Comparison of ENCODE assay signal across 14 cellular contexts in the genomic region with DNA sequence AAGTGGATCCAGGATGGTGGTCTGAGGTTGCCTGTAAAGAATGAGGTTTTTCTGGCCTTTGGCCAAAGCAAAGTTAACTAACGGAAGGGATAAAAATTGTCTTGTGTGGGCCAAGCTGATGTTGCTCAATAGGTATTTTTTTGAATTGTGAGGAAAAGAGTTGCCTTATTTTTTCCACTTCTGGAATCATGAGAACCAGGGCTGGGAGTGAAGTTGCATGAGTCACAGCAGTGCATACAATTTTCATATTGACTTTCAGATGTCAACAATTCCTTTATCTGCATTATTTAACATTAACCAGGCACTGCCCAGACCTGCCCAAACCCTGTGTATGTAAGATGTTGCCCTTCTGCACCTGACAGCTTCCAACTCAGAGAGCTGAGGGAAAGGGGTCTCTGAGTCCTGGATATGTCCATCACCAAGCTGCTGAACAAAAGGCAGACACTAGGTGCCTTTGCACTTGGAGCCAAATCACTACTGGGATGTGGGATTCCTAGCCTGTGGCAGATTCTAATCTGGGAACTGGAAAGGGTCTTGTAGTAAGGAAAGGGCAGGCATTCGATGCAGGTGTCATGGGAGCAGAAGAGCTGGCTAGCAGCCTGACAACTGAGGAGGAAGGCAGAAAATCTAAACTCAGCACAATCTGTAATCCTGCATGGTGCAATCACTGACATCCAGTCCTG. TPM values are rescaled to one million over a fixed set of nuclear protein-coding genes. Genes with fewer than 3 reads are reported as not detected.
A peak's percentile ranks its signal among the peaks of the same experiment; 100 is the strongest.
DNase-seq lines count a peak whose midpoint lies in the region; ATAC-seq and TF ChIP-seq lines count a peak whose summit lies in the region.
"Had no signal": no experiment of that assay in that cellular context is flagged by ENCODE, and none has a peak within 500 bp of the region (broad histone marks: within the 10 kb centered on the region; RNA-seq: fewer than 3 reads in every experiment).

No MANE protein-coding gene starts in this region.

- DNase-seq in HT1080 (ENCODE audit: low read depth), result peak; percentile 92
- DNase-seq in cortex of kidney (lab: John Stamatoyannopoulos, UW), result no peak
- DNase-seq in activated CD8-positive, alpha-beta memory T cell treated with anti-CD3 and anti-CD28 coated beads, Interleukin-2, amount 50 U/mL, for 48 hours, result no peak
- no peak for DNase-seq in naive thymus-derived CD8-positive, alpha-beta T cell
- DNase-seq: activated CD8-positive, alpha-beta T cell treated with anti-CD3 and anti-CD28 coated beads, Interleukin-2, amount 10 ng/mL, durations not matched to agents 7 days and 5 days; CD4-positive, alpha-beta memory T cell; stimulated activated CD4-positive, alpha-beta T cell treated with anti-CD3 and anti-CD28 coated beads, Interleukin-2, amount 100 ng/mL, for 24 hours; upper lobe of left lung had no signal

- H3K4me1 ChIP-seq in ACC112 (ENCODE audit: control insufficient read depth, insufficient read depth, low read length, unreplicated experiment) (peaks cover 56% of the 10 kb centered on the region), liver (ENCODE audit: control insufficient read depth in 4 of 4, insufficient read depth in 4 of 4, low read length in 3 of 4) (peaks cover 15 to 54% (median 39%) of the 10 kb centered on the region in 4 donors)

- peaks cover 16% of the 10 kb centered on the region for H3K27me3 Mint-ChIP-seq in brain
- peaks cover 15 to 49% (median 20%) of the 10 kb centered on the region in 5 donors for H3K27me3 Mint-ChIP-seq in naive thymus-derived CD8-positive, alpha-beta T cell

- H3K4me3 Mint-ChIP-seq in brain, result peak overlapping the region in 1 of 5 experiments; percentile 25
- H3K4me3 Mint-ChIP-seq in naive thymus-derived CD8-positive, alpha-beta T cell, result no peak overlapping the region
- H3K4me3 Mint-ChIP-seq: activated CD8-positive, alpha-beta T cell treated with anti-CD3 and anti-CD28 coated beads, Interleukin-2, amount 10 ng/mL, durations not matched to agents 7 days and 5 days; CD4-positive, alpha-beta memory T cell; central memory CD8-positive, alpha-beta T cell had no signal

- H3K27ac ChIP-seq in ACC112 (ENCODE audit: low read depth, low read length) (peak overlapping the region; percentile 81), liver (ENCODE audit: low read depth in 1 of 2, low read length in 2 of 2) (peak overlapping the region; percentile 77 to 90)
- H3K27ac ChIP-seq: upper lobe of left lung had no signal

- peak overlapping the region in 1 of 2 donors; percentile 64 for H3K9ac ChIP-seq in liver (ENCODE audit: low read depth in 1 of 2, low read length in 2 of 2)

- no peaks in the 10 kb centered on the region for H3K79me2 ChIP-seq in ACC112 (ENCODE audit: control insufficient read depth, insufficient read depth, low read length, unreplicated experiment)

- POLR2A ChIA-PET in naive thymus-derived CD8-positive, alpha-beta T cell (lab: Charles Lee), result no interaction called here

- H2AFZ ChIP-seq in ACC112 (ENCODE audit: low read length, unreplicated experiment), result no peak overlapping the region

- H3K9me3 ChIP-seq in liver (ENCODE audit: control insufficient read depth in 4 of 4, low read length in 3 of 4), result no peaks in the 10 kb centered on the region
- H3K9me3 ChIP-seq: upper lobe of left lung had no signal

- no peaks in the 10 kb centered on the region for H3K36me3 ChIP-seq in ACC112 (ENCODE audit: insufficient read depth, low read length)
- no peaks in the 10 kb centered on the region for H3K36me3 ChIP-seq in liver (ENCODE audit: control insufficient read depth in 4 of 4, insufficient read depth in 3 of 4, low read depth in 1 of 4, low read length in 3 of 4)
- H3K36me3 ChIP-seq: upper lobe of left lung had no signal

- peak overlapping the region; percentile 46 to 92 (median 80) for H3K27ac Mint-ChIP-seq in brain
- H3K27ac Mint-ChIP-seq in naive thymus-derived CD8-positive, alpha-beta T cell, result no peak overlapping the region
- H3K27ac Mint-ChIP-seq: activated CD8-positive, alpha-beta T cell treated with anti-CD3 and anti-CD28 coated beads, Interleukin-2, amount 10 ng/mL, durations not matched to agents 7 days and 5 days; CD4-positive, alpha-beta memory T cell; IgD-negative memory B cell had no signal

- ATAC-seq in naive thymus-derived CD8-positive, alpha-beta T cell, result no peak
- no peak for ATAC-seq in HG02763 (IDR thresholded peaks at IDR 0.05; ENCODE audit: unreplicated experiment)
- ATAC-seq: activated CD8-positive, alpha-beta T cell treated with anti-CD3 and anti-CD28 coated beads, Interleukin-2, amount 10 ng/mL, durations not matched to agents 7 days and 5 days had no signal

- peaks cover 45% of the 10 kb centered on the region for H3K4me1 Mint-ChIP-seq in brain
- H3K4me1 Mint-ChIP-seq in naive thymus-derived CD8-positive, alpha-beta T cell, result no peaks in the 10 kb centered on the region
- H3K4me1 Mint-ChIP-seq: CD4-positive, alpha-beta memory T cell; central memory CD8-positive, alpha-beta T cell; IgD-negative memory B cell had no signal

- H3K4me3 ChIP-seq in ACC112 (ENCODE audit: low read depth, low read length) (peak overlapping the region; percentile 34; the same call in 1 of the 2 replicates), liver (ENCODE audit: low read depth in 1 of 3, low read length in 3 of 3) (no peak overlapping the region)
- H3K4me3 ChIP-seq: upper lobe of left lung had no signal

- H3K27me3 ChIP-seq in ACC112 (ENCODE audit: insufficient read depth, low read length), result no peaks in the 10 kb centered on the region
- H3K27me3 ChIP-seq in liver (ENCODE audit: control insufficient read depth in 4 of 4, insufficient read depth in 4 of 4, low read length in 3 of 4), result no peaks in the 10 kb centered on the region
- H3K27me3 ChIP-seq: upper lobe of left lung had no signal

- H3K36me3 Mint-ChIP-seq in brain, result no peaks in the 10 kb centered on the region
- no peaks in the 10 kb centered on the region for H3K36me3 Mint-ChIP-seq in naive thymus-derived CD8-positive, alpha-beta T cell
- H3K36me3 Mint-ChIP-seq: CD4-positive, alpha-beta memory T cell; IgD-negative memory B cell had no signal

- TF ChIP-seq CTCF in brain (conservative IDR thresholded peaks at IDR 0.05), result no peak
- no peak for TF ChIP-seq CTCF in liver (IDR thresholded peaks at IDR 0.05; ENCODE audit: low read depth, low read length, missing input control)

- 8% methylated on average over 2 of the region's 2 CpGs for WGBS in liver

- peak in 1 of 2 donors; percentile 32 for TF ChIP-seq RAD21 in liver (IDR thresholded peaks at IDR 0.05)

- peaks cover 0 to 4% (median 0%) of the 10 kb centered on the region in 5 experiments for H3K9me3 Mint-ChIP-seq in brain
- H3K9me3 Mint-ChIP-seq in naive thymus-derived CD8-positive, alpha-beta T cell, result no peaks in the 10 kb centered on the region
- H3K9me3 Mint-ChIP-seq: CD4-positive, alpha-beta memory T cell; central memory CD8-positive, alpha-beta T cell had no signal

TF ChIP-seq in liver, 16 proteins besides CTCF, POLR2A, EP300 and RAD21 (continues in another document):
- TF ChIP-seq, protein P1, sequence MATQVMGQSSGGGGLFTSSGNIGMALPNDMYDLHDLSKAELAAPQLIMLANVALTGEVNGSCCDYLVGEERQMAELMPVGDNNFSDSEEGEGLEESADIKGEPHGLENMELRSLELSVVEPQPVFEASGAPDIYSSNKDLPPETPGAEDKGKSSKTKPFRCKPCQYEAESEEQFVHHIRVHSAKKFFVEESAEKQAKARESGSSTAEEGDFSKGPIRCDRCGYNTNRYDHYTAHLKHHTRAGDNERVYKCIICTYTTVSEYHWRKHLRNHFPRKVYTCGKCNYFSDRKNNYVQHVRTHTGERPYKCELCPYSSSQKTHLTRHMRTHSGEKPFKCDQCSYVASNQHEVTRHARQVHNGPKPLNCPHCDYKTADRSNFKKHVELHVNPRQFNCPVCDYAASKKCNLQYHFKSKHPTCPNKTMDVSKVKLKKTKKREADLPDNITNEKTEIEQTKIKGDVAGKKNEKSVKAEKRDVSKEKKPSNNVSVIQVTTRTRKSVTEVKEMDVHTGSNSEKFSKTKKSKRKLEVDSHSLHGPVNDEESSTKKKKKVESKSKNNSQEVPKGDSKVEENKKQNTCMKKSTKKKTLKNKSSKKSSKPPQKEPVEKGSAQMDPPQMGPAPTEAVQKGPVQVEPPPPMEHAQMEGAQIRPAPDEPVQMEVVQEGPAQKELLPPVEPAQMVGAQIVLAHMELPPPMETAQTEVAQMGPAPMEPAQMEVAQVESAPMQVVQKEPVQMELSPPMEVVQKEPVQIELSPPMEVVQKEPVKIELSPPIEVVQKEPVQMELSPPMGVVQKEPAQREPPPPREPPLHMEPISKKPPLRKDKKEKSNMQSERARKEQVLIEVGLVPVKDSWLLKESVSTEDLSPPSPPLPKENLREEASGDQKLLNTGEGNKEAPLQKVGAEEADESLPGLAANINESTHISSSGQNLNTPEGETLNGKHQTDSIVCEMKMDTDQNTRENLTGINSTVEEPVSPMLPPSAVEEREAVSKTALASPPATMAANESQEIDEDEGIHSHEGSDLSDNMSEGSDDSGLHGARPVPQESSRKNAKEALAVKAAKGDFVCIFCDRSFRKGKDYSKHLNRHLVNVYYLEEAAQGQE (IDR thresholded peaks at IDR 0.05), result no peak
- TF ChIP-seq FOXA2 (IDR thresholded peaks at IDR 0.05), result peak; percentile 92
- TF ChIP-seq, protein P2, sequence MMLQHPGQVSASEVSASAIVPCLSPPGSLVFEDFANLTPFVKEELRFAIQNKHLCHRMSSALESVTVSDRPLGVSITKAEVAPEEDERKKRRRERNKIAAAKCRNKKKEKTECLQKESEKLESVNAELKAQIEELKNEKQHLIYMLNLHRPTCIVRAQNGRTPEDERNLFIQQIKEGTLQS (IDR thresholded peaks at IDR 0.05), result peak; percentile 58
- TF ChIP-seq EGR1 (IDR thresholded peaks at IDR 0.05; ENCODE audit: low read depth in 2 of 2), result peak in 1 of 2 donors; percentile 84

RNA-seq across cellular contexts. Expression of a gene that starts 52.3 kb away (rescaled TPM):
- total RNA-seq in HT1080 (2014; rRNA removed; shearing (Covaris generic)), result 28.3 and 44.3 TPM in 2 replicates
- 13.9 and 14.2 TPM in 2 replicates for polyA plus RNA-seq in HT1080 (2015; cell fraction: cytosol; rRNA removed)
- 26.4 and 27.6 TPM in 2 replicates for polyA plus RNA-seq in HT1080 (2015; cell fraction: nucleus; rRNA removed)
- polyA plus RNA-seq in brain (ENCODE audit: insufficient read depth, low read depth, low replicate concordance), result 5.0 TPM
- 10 to 100 TPM in 1 of 2 donors, 1 to 10 TPM in 1; 5.9 to 11.9 TPM for total RNA-seq in liver
- 10 to 100 TPM in 1 of 2 donors, 1 to 10 TPM in 1; 5.7 to 17.7 TPM for polyA plus RNA-seq in liver
- total RNA-seq in naive thymus-derived CD8-positive, alpha-beta T cell, result 10 to 100 TPM; 11.9 to 16.8 TPM
- 10 to 100 TPM; 12.7 to 21.6 (median 17.4) TPM for polyA plus RNA-seq in naive thymus-derived CD8-positive, alpha-beta T cell

Comparison
In these comparisons a context has a peak if more than half of its experiments do, and no peak if none do; other contexts are left out.
1. H3K27ac Mint-ChIP-seq: peak in brain (5 of 5); none in naive thymus-derived CD8-positive, alpha-beta T cell (0 of 10).